In genomic region chrX:150575415-150575814, GRCh38 we compare ENCODE assay signal across 8 cellular contexts. TPM values are rescaled to one million over a fixed set of nuclear protein-coding genes. Genes with fewer than 3 reads are reported as not detected.
DNase-seq lines count a peak whose midpoint lies in the region; ATAC-seq and TF ChIP-seq lines count a peak whose summit lies in the region.

No MANE protein-coding gene starts in this region.

- no peak overlapping the region for H3K4me3 ChIP-seq in hepatocyte
- H3K4me3 ChIP-seq in upper lobe of left lung = no peak overlapping the region

- H3K4me1 ChIP-seq in hepatocyte (ENCODE audit: insufficient read depth) (peaks cover 5% of the 10 kb centered on the region), upper lobe of left lung (peaks cover 12 to 44% (median 27%) of the 10 kb centered on the region in 4 donors)

- no peak for TF ChIP-seq POLR2A in upper lobe of left lung (IDR thresholded peaks at IDR 0.05)

- no peaks in the 10 kb centered on the region for H3K36me3 ChIP-seq in hepatocyte (replicated peaks; ENCODE audit: insufficient read depth, low read depth)
- H3K36me3 ChIP-seq in upper lobe of left lung = no peaks in the 10 kb centered on the region

- H3K27me3 ChIP-seq in hepatocyte = no peaks in the 10 kb centered on the region
- no peaks in the 10 kb centered on the region for H3K27me3 ChIP-seq in upper lobe of left lung

- H3K27ac ChIP-seq in hepatocyte (peak overlapping the region; percentile 52), upper lobe of left lung (peak overlapping the region; percentile 7 to 64 (median 58))

- no peaks in the 10 kb centered on the region for H3K9me2 ChIP-seq in hepatocyte (replicated peaks; ENCODE audit: insufficient read depth)

- DNase-seq in activated CD4-positive, CD25-positive, alpha-beta regulatory T cell treated with anti-CD3 and anti-CD28 coated beads, Interleukin-2, amount 50 U/mL, for 16 hours (ENCODE audit: low read depth, low spot score) = peak; percentile 18
- no peak for DNase-seq in activated CD4-positive, CD25-positive, alpha-beta regulatory T cell treated with anti-CD3 and anti-CD28 coated beads, Interleukin-2, amount 50 U/mL, for 72 hours
- peak; percentile 47 for DNase-seq in activated CD8-positive, alpha-beta memory T cell treated with anti-CD3 and anti-CD28 coated beads, Interleukin-2, amount 50 U/mL, for 4 hours
- DNase-seq in hepatocyte (ENCODE audit: low spot score) (peak; percentile 16), upper lobe of left lung (peak in 1 of 2 donors; percentile 59), AML-193 (lab: John Stamatoyannopoulos, UW) (no peak)

- WGBS in hepatocyte (ENCODE audit: low lambda C conversion rate, missing lambda C conversion rate) = 73% methylated on average over 5 of the region's 5 CpGs
- 65 to 67% methylated on average over 1 to 5 of the region's 5 CpGs for whole genome bisulfite sequencing in upper lobe of left lung, 2 donors

- TF ChIP-seq CTCF in hepatocyte (IDR thresholded peaks at IDR 0.05; ENCODE audit: poor library complexity) = no peak
- no peak for TF ChIP-seq CTCF in upper lobe of left lung (IDR thresholded peaks at IDR 0.05)

- no peak overlapping the region for H3K4me2 ChIP-seq in hepatocyte

- no peak for TF ChIP-seq EP300 in upper lobe of left lung (IDR thresholded peaks at IDR 0.05)

- peaks cover 3% of the 10 kb centered on the region for H4K20me1 ChIP-seq in hepatocyte (ENCODE audit: insufficient read depth, poor library complexity, severe bottlenecking)

- ATAC-seq in upper lobe of left lung (ENCODE audit: low FRiP score in 2 of 2) = peak in 1 of 2 donors; percentile 74
- no peak for ATAC-seq in HG03442 (IDR thresholded peaks at IDR 0.05; ENCODE audit: unreplicated experiment)
- no peak for ATAC-seq in GM21737 (IDR thresholded peaks at IDR 0.05; ENCODE audit: unreplicated experiment)

- H2AFZ ChIP-seq in hepatocyte = no peak overlapping the region

- peaks cover 82% of the 10 kb centered on the region for H3K79me2 ChIP-seq in hepatocyte

- H3K9me3 ChIP-seq in hepatocyte (ENCODE audit: low read depth) = peaks cover 6% of the 10 kb centered on the region
- no peaks in the 10 kb centered on the region for H3K9me3 ChIP-seq in upper lobe of left lung

RNA-seq across cellular contexts. Expression of gene MTM1, which starts 7.0 kb away (rescaled TPM):
- 15.4 and 26.9 TPM in 2 replicates for total RNA-seq in hepatocyte
- polyA plus RNA-seq in hepatocyte = 8.7 and 9.8 TPM in 2 replicates
- total RNA-seq in upper lobe of left lung = 10 to 100 TPM in 5 of 6 donors, 1 to 10 TPM in 1; 5.1 to 30.6 (median 20.6) TPM

Comparison
In these comparisons a context has a peak if more than half of its experiments do, and no peak if none do; other contexts are left out.
1. DNase-seq: peak in activated CD4-positive, CD25-positive, alpha-beta regulatory T cell treated with anti-CD3 and anti-CD28 coated beads, Interleukin-2, amount 50 U/mL, for 16 hours (single experiment), activated CD8-positive, alpha-beta memory T cell treated with anti-CD3 and anti-CD28 coated beads, Interleukin-2, amount 50 U/mL, for 4 hours (single experiment) and hepatocyte (single experiment); none in activated CD4-positive, CD25-positive, alpha-beta regulatory T cell treated with anti-CD3 and anti-CD28 coated beads, Interleukin-2, amount 50 U/mL, for 72 hours (single experiment) and AML-193 (0 of 2).